In the genomic region with DNA sequence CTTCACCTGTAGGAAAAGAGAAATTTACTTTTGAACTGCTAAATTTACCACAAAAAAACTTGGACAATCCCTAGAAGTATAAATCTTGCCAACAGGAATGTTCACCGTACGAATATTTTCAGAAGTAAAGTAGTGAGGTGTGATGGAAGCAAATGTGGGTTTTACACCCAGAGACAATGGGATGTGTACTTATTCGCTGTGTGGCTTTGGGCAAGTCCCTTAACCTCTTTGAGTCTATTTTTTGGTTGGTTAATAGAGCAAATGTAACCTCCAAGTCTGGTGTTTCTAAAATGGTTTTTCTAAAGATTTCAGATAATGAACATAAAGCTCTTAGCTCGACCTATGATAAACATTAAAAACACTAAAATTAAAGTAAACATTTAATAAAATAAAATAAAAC, we compare ENCODE assay signal across 1 cellular context.
TF ChIP-seq lines count a peak whose summit lies in the region.

No MANE protein-coding gene starts in this region.

TF ChIP-seq in GM23338, 12 proteins besides CTCF, POLR2A, EP300 and RAD21 (continued from another document):
- TF ChIP-seq ZNF462 (CRISPR knock-in tag; IDR thresholded peaks at IDR 0.05) (no peak), NANOG (IDR thresholded peaks at IDR 0.05; ENCODE audit: borderline replicate concordance) (no peak), EZH2 (IDR thresholded peaks at IDR 0.05; ENCODE audit: low read depth, unreplicated experiment) (no peak), ZNF114 (CRISPR knock-in tag; IDR thresholded peaks at IDR 0.05) (no peak), EZH2phosphoT487 (IDR thresholded peaks at IDR 0.05; ENCODE audit: unreplicated experiment) (no peak), POLR2AphosphoS5 (IDR thresholded peaks at IDR 0.05; ENCODE audit: low read depth) (no peak), STAT1 (IDR thresholded peaks at IDR 0.05; ENCODE audit: unreplicated experiment) (no peak), REST (IDR thresholded peaks at IDR 0.05; ENCODE audit: unreplicated experiment) (no peak), CREB1 (CRISPR knock-in tag; IDR thresholded peaks at IDR 0.05; ENCODE audit: low read depth) (no peak)
- TF ChIP-seq, protein P1, sequence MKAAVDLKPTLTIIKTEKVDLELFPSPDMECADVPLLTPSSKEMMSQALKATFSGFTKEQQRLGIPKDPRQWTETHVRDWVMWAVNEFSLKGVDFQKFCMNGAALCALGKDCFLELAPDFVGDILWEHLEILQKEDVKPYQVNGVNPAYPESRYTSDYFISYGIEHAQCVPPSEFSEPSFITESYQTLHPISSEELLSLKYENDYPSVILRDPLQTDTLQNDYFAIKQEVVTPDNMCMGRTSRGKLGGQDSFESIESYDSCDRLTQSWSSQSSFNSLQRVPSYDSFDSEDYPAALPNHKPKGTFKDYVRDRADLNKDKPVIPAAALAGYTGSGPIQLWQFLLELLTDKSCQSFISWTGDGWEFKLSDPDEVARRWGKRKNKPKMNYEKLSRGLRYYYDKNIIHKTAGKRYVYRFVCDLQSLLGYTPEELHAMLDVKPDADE (IDR thresholded peaks at IDR 0.05) = no peak
